Comparison of ENCODE assay signal across 17 cellular contexts in genomic region chr5:34582364-34582763, GRCh38.
DNase-seq lines count a peak whose midpoint lies in the region; ATAC-seq and TF ChIP-seq lines count a peak whose summit lies in the region.
"Had no signal": no experiment of that assay in that cellular context is flagged by ENCODE, and none has a peak within 500 bp of the region (broad histone marks: within the 10 kb centered on the region; RNA-seq: fewer than 3 reads in every experiment).

No MANE protein-coding gene starts in this region.

- no peak for DNase-seq in GM13976 (ENCODE audit: low spot score)
- DNase-seq in body of pancreas: peak in 3 of 4 donors; percentile 8 to 67 (median 9)
- DNase-seq in natural killer cell: no peak
- no peak for DNase-seq in activated CD4-positive, CD25-positive, alpha-beta regulatory T cell (lab: John Stamatoyannopoulos, UW)
- no peak for DNase-seq in tibial artery
- no peak for DNase-seq in MCF 10A (ENCODE audit: unreplicated experiment)
- DNase-seq: DMS153, hypothalamus, left lung, NCI-H1417 treated with DMSO at 0.1 percent for 48 hours, ovary, RPMI8226 had no signal

- H3K27ac ChIP-seq in body of pancreas: no peak overlapping the region
- no peak overlapping the region for H3K27ac ChIP-seq in tibial artery
- H3K27ac ChIP-seq: BLaER1, KMS-11, left lung, ovary had no signal

- intact Hi-C loops in body of pancreas (cut with DNase I): no loop called here
- intact Hi-C loops in natural killer cell (cut with micrococcal nuclease): no loop called here
- intact Hi-C loops in tibial artery (cut with DNase I; ENCODE audit: low total_unique reads): no loop called here
- intact Hi-C loops in MCF 10A (cut with micrococcal nuclease): no loop called here

- H3K4me2 ChIP-seq in Loucy (ENCODE audit: low read depth, low read length, poor library complexity, severe bottlenecking): no peak overlapping the region
- H3K4me2 ChIP-seq: BLaER1, KMS-11 had no signal

- no peaks in the 10 kb centered on the region for H4K20me1 ChIP-seq in Loucy (ENCODE audit: insufficient read depth, low read length, poor library complexity, severe bottlenecking)
- H4K20me1 ChIP-seq: BLaER1 had no signal

- in situ Hi-C loops in GM13976 (cut with MboI; ENCODE audit: low sequenced_read_pairs, unreplicated experiment): no loop called here

- H3K4me3 ChIP-seq in Loucy (ENCODE audit: low read length, poor library complexity, severe bottlenecking) (no peak overlapping the region), body of pancreas (no peak overlapping the region), tibial artery (no peak overlapping the region)
- H3K4me3 ChIP-seq: BLaER1, left lung, ovary had no signal

- 55 to 60% methylated on average over 3 of the region's 3 CpGs for WGBS in body of pancreas, 2 donors

- no peaks in the 10 kb centered on the region for H3K79me2 ChIP-seq in Loucy (ENCODE audit: insufficient read depth, low read length)

- H3K27me3 Mint-ChIP-seq in natural killer cell (ENCODE audit: low read depth in 2 of 2): peaks cover 0 to 3% of the 10 kb centered on the region in 2 donors
- H3K27me3 Mint-ChIP-seq in MCF 10A (ENCODE audit: insufficient read depth, unreplicated experiment): no peaks in the 10 kb centered on the region

- H3K9me2 ChIP-seq in Loucy (replicated peaks; ENCODE audit: low read depth, low read length): no peaks in the 10 kb centered on the region

- H3K4me1 ChIP-seq in Loucy (ENCODE audit: insufficient read depth, low read length, poor library complexity, severe bottlenecking) (peaks cover 35% of the 10 kb centered on the region), body of pancreas (peaks cover 21% of the 10 kb centered on the region), tibial artery (peaks cover 0 to 3% (median 0%) of the 10 kb centered on the region in 4 donors)
- H3K4me1 ChIP-seq: BLaER1 had no signal

- no peaks in the 10 kb centered on the region for H3K9me3 Mint-ChIP-seq in natural killer cell
- no peaks in the 10 kb centered on the region for H3K9me3 Mint-ChIP-seq in MCF 10A (ENCODE audit: unreplicated experiment)
- H3K9me3 Mint-ChIP-seq: central memory CD8-positive, alpha-beta T cell; stimulated activated effector memory CD8-positive, alpha-beta T cell treated with anti-CD3 and anti-CD28 coated beads, Interleukin-12 subunit alpha, Interleukin-12 subunit beta, amount 100 ng/mL, for 72 hours had no signal

- no peak overlapping the region for H3K9ac ChIP-seq in Loucy (ENCODE audit: low read depth, low read length, poor library complexity, severe bottlenecking)
- H3K9ac ChIP-seq: BLaER1, KMS-11 had no signal

- H3K36me3 Mint-ChIP-seq in natural killer cell (no peaks in the 10 kb centered on the region), MCF 10A (ENCODE audit: insufficient read depth, unreplicated experiment) (no peaks in the 10 kb centered on the region)
- H3K36me3 Mint-ChIP-seq: stimulated activated effector memory CD8-positive, alpha-beta T cell treated with anti-CD3 and anti-CD28 coated beads, Interleukin-12 subunit alpha, Interleukin-12 subunit beta, amount 100 ng/mL, for 72 hours had no signal

- CTCF ChIA-PET in MCF 10A (lab: Yijun Ruan, JAX): interaction anchor here (0.7 to 1.0 kb wide), 2 partner anchors 96 to 1409 kb away, joined by 3 to 4 read pairs; no protein-coding TSS in a partner anchor

- peak overlapping the region; percentile 22 to 78 for H3K27ac Mint-ChIP-seq in natural killer cell
- no peak overlapping the region for H3K27ac Mint-ChIP-seq in MCF 10A (ENCODE audit: low read depth, unreplicated experiment)
- H3K27ac Mint-ChIP-seq: stimulated activated effector memory CD8-positive, alpha-beta T cell treated with anti-CD3 and anti-CD28 coated beads, Interleukin-12 subunit alpha, Interleukin-12 subunit beta, amount 100 ng/mL, for 72 hours had no signal

- H3K27me3 ChIP-seq in Loucy (ENCODE audit: insufficient read depth, low read length, poor library complexity, severe bottlenecking) (no peaks in the 10 kb centered on the region), body of pancreas (no peaks in the 10 kb centered on the region), tibial artery (no peaks in the 10 kb centered on the region)
- H3K27me3 ChIP-seq: BLaER1, left lung, ovary had no signal

- no peak overlapping the region for H2AFZ ChIP-seq in Loucy (ENCODE audit: low read length)

- H3K4me1 Mint-ChIP-seq in natural killer cell: peaks cover 16 to 25% of the 10 kb centered on the region in 2 donors
- peaks cover 22% of the 10 kb centered on the region for H3K4me1 Mint-ChIP-seq in MCF 10A (ENCODE audit: insufficient read depth, unreplicated experiment)
- H3K4me1 Mint-ChIP-seq: central memory CD8-positive, alpha-beta T cell; stimulated activated effector memory CD8-positive, alpha-beta T cell treated with anti-CD3 and anti-CD28 coated beads, Interleukin-12 subunit alpha, Interleukin-12 subunit beta, amount 100 ng/mL, for 72 hours had no signal

- no peak for TF ChIP-seq POLR2A in body of pancreas (IDR thresholded peaks at IDR 0.05)

- no peaks in the 10 kb centered on the region for H3K9me3 ChIP-seq in Loucy (ENCODE audit: insufficient read depth, low read depth, low read length)
- H3K9me3 ChIP-seq in body of pancreas: no peaks in the 10 kb centered on the region
- H3K9me3 ChIP-seq in tibial artery: no peaks in the 10 kb centered on the region
- H3K9me3 ChIP-seq: BLaER1, ovary had no signal

- POLR2A ChIA-PET in MCF 10A (lab: Yijun Ruan, JAX): no interaction called here

- ATAC-seq in body of pancreas (no peak), natural killer cell (no peak)
- ATAC-seq: left lung; stimulated activated effector memory CD8-positive, alpha-beta T cell treated with anti-CD3 and anti-CD28 coated beads, Interleukin-12 subunit alpha, Interleukin-12 subunit beta, amount 100 ng/mL, for 72 hours had no signal

- H3K4me3 Mint-ChIP-seq in natural killer cell (no peak overlapping the region), MCF 10A (ENCODE audit: unreplicated experiment) (no peak overlapping the region)
- H3K4me3 Mint-ChIP-seq: central memory CD8-positive, alpha-beta T cell; stimulated activated effector memory CD8-positive, alpha-beta T cell treated with anti-CD3 and anti-CD28 coated beads, Interleukin-12 subunit alpha, Interleukin-12 subunit beta, amount 100 ng/mL, for 72 hours had no signal

- BruUV-seq in MCF 10A (replicated peaks; lab: Mats Ljungman, UMichigan): no TSS peak

- no peaks in the 10 kb centered on the region for H3K36me3 ChIP-seq in Loucy (ENCODE audit: insufficient read depth, low read length)
- H3K36me3 ChIP-seq in body of pancreas (replicated peaks in 1 of 2; ENCODE audit: insufficient read depth in 1 of 2, low read depth in 2 of 2): no peaks in the 10 kb centered on the region
- H3K36me3 ChIP-seq in tibial artery: no peaks in the 10 kb centered on the region
- H3K36me3 ChIP-seq: BLaER1, left lung, ovary had no signal

- TF ChIP-seq CTCF in GM13976 (IDR thresholded peaks at IDR 0.05; ENCODE audit: borderline replicate concordance, control extremely low read depth, extremely low read depth, insufficient read depth, missing control alignments): peak; percentile 12
- peak; percentile 39 for TF ChIP-seq CTCF in Loucy (conservative IDR thresholded peaks at IDR 0.05; ENCODE audit: low read length)
- peak in 1 of 7 experiments; percentile 21 for TF ChIP-seq CTCF in body of pancreas (IDR thresholded peaks at IDR 0.05)
- no peak for TF ChIP-seq CTCF in natural killer cell (IDR thresholded peaks at IDR 0.05)
- TF ChIP-seq CTCF in tibial artery (IDR thresholded peaks at IDR 0.05): no peak
- TF ChIP-seq CTCF in MCF 10A (IDR thresholded peaks at IDR 0.05; ENCODE audit: unreplicated experiment): no peak

- H3F3A ChIP-seq in Loucy (ENCODE audit: low read depth): no peaks in the 10 kb centered on the region

Comparison
In these comparisons a context has a peak if more than half of its experiments do, and no peak if none do; other contexts are left out.
1. DNase-seq: peak in body of pancreas (3 of 4); none in GM13976 (single experiment), natural killer cell (single experiment), activated CD4-positive, CD25-positive, alpha-beta regulatory T cell (0 of 4), tibial artery (0 of 2) and MCF 10A (single experiment).
2. CTCF ChIP-seq: peak in GM13976 (single experiment) and Loucy (single experiment); none in natural killer cell (single experiment), tibial artery (0 of 2) and MCF 10A (single experiment).